In genomic region chr16:48432136-48432535, GRCh38 we compare ENCODE assay signal across 8 cellular contexts. TPM values are rescaled to one million over a fixed set of nuclear protein-coding genes. Genes with fewer than 3 reads are reported as not detected.
DNase-seq lines count a peak whose midpoint lies in the region; ATAC-seq and FAIRE-seq lines count a peak whose summit lies in the region.

No MANE protein-coding gene starts in this region.

- POLR2A ChIA-PET in T-cell (lab: Charles Lee) = no interaction called here

- H3K36me3 Mint-ChIP-seq in T-cell = no peaks in the 10 kb centered on the region

- no peak overlapping the region for H3K4me3 Mint-ChIP-seq in T-cell

- no peak for FAIRE-seq in urothelium cell line (lab: Jason Lieb, UNC)

- no peaks in the 10 kb centered on the region for H3K9me3 Mint-ChIP-seq in T-cell

- ATAC-seq in GM19395 (IDR thresholded peaks at IDR 0.05; ENCODE audit: unreplicated experiment) (peak; percentile 83), HG03159 (IDR thresholded peaks at IDR 0.05; ENCODE audit: unreplicated experiment) (peak; percentile 93), T-cell (replicated peaks in 1 of 4) (no peak), HG03432 (IDR thresholded peaks at IDR 0.05; ENCODE audit: unreplicated experiment) (no peak)

- H3K27ac Mint-ChIP-seq in T-cell = peak overlapping the region; percentile 42 to 68

- CTCF ChIA-PET in T-cell (lab: Charles Lee) = no interaction called here

- no peaks in the 10 kb centered on the region for H3K27me3 Mint-ChIP-seq in T-cell

- peaks cover 9 to 21% (median 17%) of the 10 kb centered on the region in 3 donors for H3K4me1 Mint-ChIP-seq in T-cell

- DNase-seq in AML-193 (lab: John Stamatoyannopoulos, UW) (peak; percentile 61 to 64), T-cell (peak in 1 of 34 experiments; percentile 7), HPDE6-E6E7 (ENCODE audit: extremely low spot score) (no peak), urothelium cell line (ENCODE audit: low spot score) (no peak)
- DNase-seq in activated CD4-positive, alpha-beta T cell treated with anti-CD3 and anti-CD28 coated beads for 1 hour = no peak

RNA-seq across cellular contexts. Expression of gene SIAH1, which starts 46.9 kb away (rescaled TPM):
- 10 to 100 TPM; 13.8 to 41.1 (median 15.0) TPM for total RNA-seq in T-cell

Comparison
In these comparisons a context has a peak if more than half of its experiments do, and no peak if none do; other contexts are left out.
1. DNase-seq: peak in AML-193 (2 of 2); none in HPDE6-E6E7 (single experiment), urothelium cell line (single experiment) and activated CD4-positive, alpha-beta T cell treated with anti-CD3 and anti-CD28 coated beads for 1 hour (single experiment).
2. ATAC-seq: peak in GM19395 (single experiment) and HG03159 (single experiment); none in T-cell (0 of 4) and HG03432 (single experiment).